ENCODE assay signal across 18 cellular contexts in genomic region chr12:83075471-83075870, GRCh38.
"Had no signal": no experiment of that assay in that cellular context is flagged by ENCODE, and none has a peak within 500 bp of the region (broad histone marks: within the 10 kb centered on the region; RNA-seq: fewer than 3 reads in every experiment).

No MANE protein-coding gene starts in this region.

- H3K27me3 ChIP-seq: colonic mucosa, esophagus muscularis mucosa, foreskin keratinocyte, gastroesophageal sphincter, heart left ventricle, left lung had no signal

- H3K27ac ChIP-seq: colonic mucosa, epithelial cell of prostate, esophagus muscularis mucosa, foreskin keratinocyte, gastroesophageal sphincter, heart left ventricle, left lung, lower lobe of right lung had no signal

- H3K4me3 ChIP-seq: colonic mucosa, esophagus muscularis mucosa, gastroesophageal sphincter, heart left ventricle, left lung, lower lobe of right lung, mucosa of descending colon had no signal

- H3K4me1 ChIP-seq: colonic mucosa, esophagus muscularis mucosa, foreskin keratinocyte, gastroesophageal sphincter, heart left ventricle, left lung, lower lobe of right lung had no signal

- H3K36me3 ChIP-seq: colonic mucosa, esophagus muscularis mucosa, gastroesophageal sphincter, heart left ventricle, left lung, lower lobe of right lung had no signal

- ATAC-seq: effector memory CD8-positive, alpha-beta T cell; foreskin keratinocyte; gastroesophageal sphincter; heart left ventricle; left cardiac atrium; left lung; left ventricle myocardium superior; lower lobe of right lung; mucosa of descending colon had no signal

- DNase-seq: colonic mucosa; cortex of kidney; effector CD8-positive, alpha-beta T cell; effector memory CD8-positive, alpha-beta T cell; endodermal cell; foreskin keratinocyte; heart left ventricle; hippocampal formation; left cardiac atrium; left lung; left ventricle myocardium superior; lower lobe of right lung; mesenchymal stem cell; mucosa of descending colon; naive B cell had no signal

- H3K9me3 ChIP-seq: colonic mucosa, mucosa of descending colon had no signal
